ENCODE assay signal across 1 cellular context in genomic region chr10:15334650-15335323, GRCh38.
A peak's percentile ranks its signal among the peaks of the same experiment; 100 is the strongest.
TF ChIP-seq lines count a peak whose summit lies in the region.

No MANE protein-coding gene starts in this region.

TF ChIP-seq in HepG2, 621 proteins besides CTCF, POLR2A, EP300 and RAD21 (continued from another document):
- TF ChIP-seq ZNF432 (CRISPR knock-in tag; IDR thresholded peaks at IDR 0.05; ENCODE audit: borderline replicate concordance) (no peak), SAP130 (CRISPR knock-in tag; IDR thresholded peaks at IDR 0.05; ENCODE audit: low read depth) (no peak), GTF3A (CRISPR knock-in tag; conservative IDR thresholded peaks at IDR 0.05) (no peak), ZNF670 (CRISPR knock-in tag; IDR thresholded peaks at IDR 0.05; ENCODE audit: borderline replicate concordance) (no peak), ZNF451 (CRISPR knock-in tag; IDR thresholded peaks at IDR 0.05) (no peak), AGO2 (optimal IDR thresholded peaks at IDR 0.05; ENCODE audit: low read depth, low read length) (no peak), ZKSCAN5 (CRISPR knock-in tag; IDR thresholded peaks at IDR 0.05) (no peak), SMAD3 (CRISPR knock-in tag; IDR thresholded peaks at IDR 0.05) (no peak), ZNF747 (CRISPR knock-in tag; IDR thresholded peaks at IDR 0.05; ENCODE audit: borderline replicate concordance) (0 out of 2 replicates have a peak, but pooled peaks have one; percentile 37), ZBTB44 (CRISPR knock-in tag; IDR thresholded peaks at IDR 0.05) (no peak), YEATS2 (CRISPR knock-in tag; IDR thresholded peaks at IDR 0.05; ENCODE audit: borderline replicate concordance) (no peak), RXRA (CRISPR knock-in tag; IDR thresholded peaks at IDR 0.05) (no peak), THAP11 (CRISPR knock-in tag; IDR thresholded peaks at IDR 0.05) (peak; percentile 10; the same call in 1 of the 2 replicates), ETV5 (CRISPR knock-in tag; IDR thresholded peaks at IDR 0.05; ENCODE audit: borderline replicate concordance) (no peak), U2AF2 (IDR thresholded peaks at IDR 0.05; ENCODE audit: low read depth, low read length) (no peak), PITX1 (CRISPR knock-in tag; IDR thresholded peaks at IDR 0.05) (no peak), RFX5 (IDR thresholded peaks at IDR 0.05; ENCODE audit: low read depth, low read length) (no peak), SOX13 (IDR thresholded peaks at IDR 0.05) (no peak), SOX13 (CRISPR knock-in tag; conservative IDR thresholded peaks at IDR 0.05 in 1 of 2, IDR thresholded peaks at IDR 0.05 in 1 of 2) (no peak), FOXA1 (IDR thresholded peaks at IDR 0.05) (no peak), FOXA1 (CRISPR knock-in tag; IDR thresholded peaks at IDR 0.05) (no peak), BRD4 (CRISPR knock-in tag; IDR thresholded peaks at IDR 0.05) (0 out of 2 replicates have a peak, but pooled peaks have one; percentile 12), JARID2 (CRISPR knock-in tag; IDR thresholded peaks at IDR 0.05; ENCODE audit: insufficient replicate concordance) (no peak), ZC3H4 (CRISPR knock-in tag; IDR thresholded peaks at IDR 0.05; ENCODE audit: borderline replicate concordance) (no peak; the same call in 1 of the 2 replicates), SMARCC2 (IDR thresholded peaks at IDR 0.05) (no peak), DMAP1 (CRISPR knock-in tag; IDR thresholded peaks at IDR 0.05) (peak; percentile 2; the same call in 1 of the 2 replicates), KLF16 (CRISPR knock-in tag; IDR thresholded peaks at IDR 0.05) (peak in 1 of 2 experiments; percentile 31; a peak in 1 of 4 replicates), ZNF788 (CRISPR knock-in tag; IDR thresholded peaks at IDR 0.05; ENCODE audit: borderline replicate concordance) (peak; percentile 36; the same call in 1 of the 2 replicates), ZNF124 (CRISPR knock-in tag; IDR thresholded peaks at IDR 0.05) (0 out of 2 replicates have a peak, but pooled peaks have one; percentile 18), SYNCRIP (IDR thresholded peaks at IDR 0.05; ENCODE audit: insufficient read depth, low read depth, low read length) (no peak), GLI4 (CRISPR knock-in tag; IDR thresholded peaks at IDR 0.05; ENCODE audit: borderline replicate concordance) (no peak), ZNF547 (CRISPR knock-in tag; IDR thresholded peaks at IDR 0.05) (peak; percentile 63; the same call in 1 of the 2 replicates)
- TF ChIP-seq, protein P1, sequence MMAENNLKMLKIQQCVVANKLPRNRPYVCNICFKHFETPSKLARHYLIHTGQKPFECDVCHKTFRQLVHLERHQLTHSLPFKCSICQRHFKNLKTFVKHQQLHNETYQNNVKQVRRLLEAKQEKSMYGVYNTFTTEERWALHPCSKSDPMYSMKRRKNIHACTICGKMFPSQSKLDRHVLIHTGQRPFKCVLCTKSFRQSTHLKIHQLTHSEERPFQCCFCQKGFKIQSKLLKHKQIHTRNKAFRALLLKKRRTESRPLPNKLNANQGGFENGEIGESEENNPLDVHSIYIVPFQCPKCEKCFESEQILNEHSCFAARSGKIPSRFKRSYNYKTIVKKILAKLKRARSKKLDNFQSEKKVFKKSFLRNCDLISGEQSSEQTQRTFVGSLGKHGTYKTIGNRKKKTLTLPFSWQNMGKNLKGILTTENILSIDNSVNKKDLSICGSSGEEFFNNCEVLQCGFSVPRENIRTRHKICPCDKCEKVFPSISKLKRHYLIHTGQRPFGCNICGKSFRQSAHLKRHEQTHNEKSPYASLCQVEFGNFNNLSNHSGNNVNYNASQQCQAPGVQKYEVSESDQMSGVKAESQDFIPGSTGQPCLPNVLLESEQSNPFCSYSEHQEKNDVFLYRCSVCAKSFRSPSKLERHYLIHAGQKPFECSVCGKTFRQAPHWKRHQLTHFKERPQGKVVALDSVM (CRISPR knock-in tag; IDR thresholded peaks at IDR 0.05), result peak; percentile 90
- TF ChIP-seq, protein P2, sequence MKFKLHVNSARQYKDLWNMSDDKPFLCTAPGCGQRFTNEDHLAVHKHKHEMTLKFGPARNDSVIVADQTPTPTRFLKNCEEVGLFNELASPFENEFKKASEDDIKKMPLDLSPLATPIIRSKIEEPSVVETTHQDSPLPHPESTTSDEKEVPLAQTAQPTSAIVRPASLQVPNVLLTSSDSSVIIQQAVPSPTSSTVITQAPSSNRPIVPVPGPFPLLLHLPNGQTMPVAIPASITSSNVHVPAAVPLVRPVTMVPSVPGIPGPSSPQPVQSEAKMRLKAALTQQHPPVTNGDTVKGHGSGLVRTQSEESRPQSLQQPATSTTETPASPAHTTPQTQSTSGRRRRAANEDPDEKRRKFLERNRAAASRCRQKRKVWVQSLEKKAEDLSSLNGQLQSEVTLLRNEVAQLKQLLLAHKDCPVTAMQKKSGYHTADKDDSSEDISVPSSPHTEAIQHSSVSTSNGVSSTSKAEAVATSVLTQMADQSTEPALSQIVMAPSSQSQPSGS (CRISPR knock-in tag; IDR thresholded peaks at IDR 0.05), result no peak
